9 cellular contexts compared by ENCODE assay signal in genomic region chr13:28492527-28493367, GRCh38. TPM values are rescaled to one million over a fixed set of nuclear protein-coding genes. Genes with fewer than 3 reads are reported as not detected.
DNase-seq lines count a peak whose midpoint lies in the region; ATAC-seq and TF ChIP-seq lines count a peak whose summit lies in the region.
"Had no signal": no experiment of that assay in that cellular context is flagged by ENCODE, and none has a peak within 500 bp of the region (broad histone marks: within the 10 kb centered on the region; RNA-seq: fewer than 3 reads in every experiment).

No MANE protein-coding gene starts in this region.

- H3K27me3 Mint-ChIP-seq in activated naive CD8-positive, alpha-beta T cell = peaks cover 13% of the 10 kb centered on the region
- H3K27me3 Mint-ChIP-seq in nephron (ENCODE audit: low read depth) = peaks cover 91% of the 10 kb centered on the region

- no peak overlapping the region for H2BK15ac ChIP-seq in IMR-90 (ENCODE audit: low read depth, low read length)

- H4K5ac ChIP-seq in IMR-90 (ENCODE audit: low read depth, low read length) = no peak overlapping the region

- no peak overlapping the region for H3K18ac ChIP-seq in IMR-90 (ENCODE audit: low read depth, low read length)

- no peak overlapping the region for H3K4ac ChIP-seq in IMR-90 (ENCODE audit: low read depth, low read length)

- dilution Hi-C loops in IMR-90 (cut with HindIII; ENCODE audit: low sequenced_read_pairs, unreplicated experiment) = no loop called here

- peak overlapping the region; percentile 85 for H3K4me3 Mint-ChIP-seq in activated naive CD8-positive, alpha-beta T cell
- peak overlapping the region; percentile 80 to 84 (median 80) for H3K4me3 Mint-ChIP-seq in nephron

- no peak overlapping the region for H4K8ac ChIP-seq in IMR-90 (ENCODE audit: low read depth in 2 of 2, low read length in 2 of 2)

- H3K9me3 Mint-ChIP-seq in activated naive CD8-positive, alpha-beta T cell (ENCODE audit: low read depth) = no peaks in the 10 kb centered on the region
- no peaks in the 10 kb centered on the region for H3K9me3 Mint-ChIP-seq in nephron

- no peak for TF ChIP-seq POLR2A in IMR-90 (IDR thresholded peaks at IDR 0.05; ENCODE audit: low read depth, low read length)

- ATAC-seq in IMR-90 (ENCODE audit: low read depth) = no peak
- ATAC-seq in GM19452 (IDR thresholded peaks at IDR 0.05; ENCODE audit: unreplicated experiment) = no peak

- H3K4me2 ChIP-seq in IMR-90 (ENCODE audit: low read depth, low read length) = peak overlapping the region; percentile 61; the same call in 1 of the 2 replicates
- H3K4me2 ChIP-seq in OCI-LY7 (ENCODE audit: low read length) = no peak overlapping the region

- CTCF ChIA-PET in IMR-90 (lab: Yijun Ruan, JAX) = no interaction called here
- CTCF ChIA-PET in OCI-LY7 (lab: Charles Lee; ENCODE audit: unreplicated experiment) = no interaction called here

- H3K9me2 ChIP-seq in OCI-LY7 (ENCODE audit: insufficient read depth, low read length) = no peaks in the 10 kb centered on the region

- no peaks in the 10 kb centered on the region for H3K36me3 Mint-ChIP-seq in activated naive CD8-positive, alpha-beta T cell
- H3K36me3 Mint-ChIP-seq in nephron (ENCODE audit: low read depth) = no peaks in the 10 kb centered on the region

- H2AK5ac ChIP-seq in IMR-90 (ENCODE audit: low read depth, low read length) = no peak overlapping the region

- peaks cover 7% of the 10 kb centered on the region for H3K4me1 ChIP-seq in IMR-90 (ENCODE audit: control insufficient read depth, insufficient read depth, low read length)
- H3K4me1 ChIP-seq in OCI-LY7 (ENCODE audit: insufficient read depth, low read length, poor library complexity, severe bottlenecking) = no peaks in the 10 kb centered on the region

- no TSS peak for BruUV-seq in IMR-90 (replicated peaks; lab: Mats Ljungman, UMichigan)
- no TSS peak for BruUV-seq in OCI-LY7 (replicated peaks; lab: Mats Ljungman, UMichigan)

- no peak overlapping the region for H2BK5ac ChIP-seq in IMR-90 (ENCODE audit: low read depth, low read length, poor library complexity, severe bottlenecking)

- H3K36me3 ChIP-seq in IMR-90 (ENCODE audit: control insufficient read depth, insufficient read depth, low read length) (no peaks in the 10 kb centered on the region), OCI-LY7 (ENCODE audit: insufficient read depth, low read length) (no peaks in the 10 kb centered on the region)
- H3K36me3 ChIP-seq: SJSA1 had no signal

- H2AFZ ChIP-seq in IMR-90 (replicated peaks; ENCODE audit: low read length, poor library complexity) (no peak overlapping the region), OCI-LY7 (ENCODE audit: low read length) (no peak overlapping the region)

- H3K14ac ChIP-seq in IMR-90 (replicated peaks; ENCODE audit: low read depth, low read length) = no peak overlapping the region

- H3K4me1 Mint-ChIP-seq in activated naive CD8-positive, alpha-beta T cell (ENCODE audit: low read depth) = peaks cover 39% of the 10 kb centered on the region
- H3K4me1 Mint-ChIP-seq in nephron = peaks cover 17% of the 10 kb centered on the region

- H3K23ac ChIP-seq in IMR-90 (ENCODE audit: low read depth, low read length) = peak overlapping the region; percentile 4; the same call in 1 of the 2 replicates

- H2AK9ac ChIP-seq in IMR-90 (replicated peaks; ENCODE audit: low read depth, low read length, poor library complexity) = no peak overlapping the region

- H3K79me1 ChIP-seq in IMR-90 (ENCODE audit: low read depth in 1 of 2, low read length in 2 of 2) = peaks cover 14 to 38% of the 10 kb centered on the region in 2 experiments; a peak in 2 of 4 replicates

- H4K91ac ChIP-seq in IMR-90 (ENCODE audit: insufficient read depth, low read depth, low read length) = no peak overlapping the region

- H3K79me2 ChIP-seq in OCI-LY7 (ENCODE audit: insufficient read depth, low read depth, low read length) = no peaks in the 10 kb centered on the region

- POLR2A ChIA-PET in IMR-90 (lab: Charles Lee; ENCODE audit: unreplicated experiment) = no interaction called here
- POLR2A ChIA-PET in OCI-LY7 (lab: Charles Lee) = interaction anchor here (0.5 to 0.7 kb wide), 2 partner anchors 41 to 292 kb away, joined by 3 to 4 read pairs; no protein-coding TSS in a partner anchor

- peak; percentile 31 for DNase-seq in CD1c-positive myeloid dendritic cell (ENCODE audit: extremely low spot score)
- DNase-seq in IMR-90 = no peak
- DNase-seq in DMS 273 (lab: John Stamatoyannopoulos, UW; ENCODE audit: unreplicated experiment) = no peak
- DNase-seq in GM19240 (ENCODE audit: insufficient read length, low spot score) = no peak
- DNase-seq in OCI-LY7 (ENCODE audit: low spot score) = no peak

- H4K20me1 ChIP-seq in IMR-90 (ENCODE audit: insufficient read depth, low read length) (peaks cover 8% of the 10 kb centered on the region; the same call in 1 of the 2 replicates), OCI-LY7 (ENCODE audit: insufficient read depth, low read length) (no peaks in the 10 kb centered on the region)

- no peaks in the 10 kb centered on the region for H3K9me3 ChIP-seq in IMR-90 (ENCODE audit: control insufficient read depth, insufficient read depth, low read length)
- H3K9me3 ChIP-seq in OCI-LY7 (ENCODE audit: low read length) = no peaks in the 10 kb centered on the region
- H3K9me3 ChIP-seq: SJSA1 had no signal

- H3K56ac ChIP-seq in IMR-90 (ENCODE audit: extremely low read depth, insufficient read depth, low read length) = no peak overlapping the region

- no peak overlapping the region for H2BK120ac ChIP-seq in IMR-90 (ENCODE audit: low read depth, low read length)

- H3K9me1 ChIP-seq in IMR-90 (ENCODE audit: insufficient read depth, low read length) = peaks cover 5% of the 10 kb centered on the region; the same call in 1 of the 2 replicates

- no peak overlapping the region for H2BK20ac ChIP-seq in IMR-90 (ENCODE audit: low read depth, low read length)

- 65% methylated on average over 4 of the region's 10 CpGs; no CpG with 5 or more reads in 1 of the 2 experiments for WGBS in IMR-90 (ENCODE audit: extremely low coverage in 2 of 2, insufficient read length in 1 of 2), 2 experiments

- no peak for TF ChIP-seq RAD21 in IMR-90 (IDR thresholded peaks at IDR 0.05; ENCODE audit: low read length)

- in situ Hi-C loops in IMR-90 (cut with MboI; ENCODE audit: low sequenced_read_pairs) = no loop called here

- no peak overlapping the region for H3K9ac ChIP-seq in IMR-90 (ENCODE audit: low read depth, low read length)

- intact Hi-C loops in IMR-90 (cut with micrococcal nuclease) = loop anchor here (5.0 kb wide), 1 partner anchor 165 kb away; the partner anchor contains the start of gene POMP
- intact Hi-C loops in OCI-LY7 (cut with micrococcal nuclease; ENCODE audit: unreplicated experiment) = no loop called here

- TF ChIP-seq CTCF in IMR-90 (conservative IDR thresholded peaks at IDR 0.05; ENCODE audit: low read depth, low read length) = no peak
- no peak for TF ChIP-seq CTCF in nephron (IDR thresholded peaks at IDR 0.05; ENCODE audit: unreplicated experiment in 3 of 3)
- no peak for TF ChIP-seq CTCF in OCI-LY7 (conservative IDR thresholded peaks at IDR 0.05; ENCODE audit: low read length)

- peaks cover 22% of the 10 kb centered on the region; the same call in 1 of the 2 replicates for H3K27me3 ChIP-seq in IMR-90 (ENCODE audit: control insufficient read depth, insufficient read depth, low read length)

- no peak overlapping the region for H3K27ac Mint-ChIP-seq in activated naive CD8-positive, alpha-beta T cell
- no peak overlapping the region for H3K27ac Mint-ChIP-seq in nephron

- H3K27ac ChIP-seq in IMR-90 (ENCODE audit: insufficient read depth, low read length) (no peak overlapping the region), OCI-LY7 (ENCODE audit: low read depth, low read length, poor library complexity, severe bottlenecking) (no peak overlapping the region)
- H3K27ac ChIP-seq: SJSA1 had no signal

- no peak overlapping the region for H3K4me3 ChIP-seq in IMR-90 (ENCODE audit: insufficient read depth, low read depth, low read length)
- no peak overlapping the region for H3K4me3 ChIP-seq in OCI-LY7 (ENCODE audit: low read depth, low read length, poor library complexity, severe bottlenecking)

TF ChIP-seq in IMR-90, 13 proteins besides CTCF, POLR2A, EP300 and RAD21:
- no peak for TF ChIP-seq SMC3 (IDR thresholded peaks at IDR 0.05; ENCODE audit: low read depth, low read length)
- TF ChIP-seq CEBPB (IDR thresholded peaks at IDR 0.05; ENCODE audit: low read depth, low read length) = 0 out of 2 replicates have a peak, but pooled peaks have one; percentile 17

RNA-seq across cellular contexts. Expression of gene FLT1, which starts 2.2 kb away (rescaled TPM):
- total RNA-seq in IMR-90 (2012; rRNA removed) = 10.0 and 10.4 TPM in 2 replicates
- polyA plus RNA-seq in IMR-90 (2012; rRNA removed) = 4.4 and 4.5 TPM in 2 replicates
- polyA plus RNA-seq in IMR-90 (2012; cell fraction: cytosol; rRNA removed) = 1.6 and 2.5 TPM in 2 replicates
- polyA plus RNA-seq in IMR-90 (2012; cell fraction: nucleus; rRNA removed; ENCODE audit: low replicate concordance) = 1.3 and 3.9 TPM in 2 replicates
- total RNA-seq in OCI-LY7 (2014; rRNA removed; shearing (Covaris generic)) = 2.0 and 2.5 TPM in 2 replicates
- total RNA-seq in OCI-LY7 (2022) = 1.6 and 2.3 TPM in 2 replicates
